Comparison of ENCODE assay signal across 26 cellular contexts in the genomic region with DNA sequence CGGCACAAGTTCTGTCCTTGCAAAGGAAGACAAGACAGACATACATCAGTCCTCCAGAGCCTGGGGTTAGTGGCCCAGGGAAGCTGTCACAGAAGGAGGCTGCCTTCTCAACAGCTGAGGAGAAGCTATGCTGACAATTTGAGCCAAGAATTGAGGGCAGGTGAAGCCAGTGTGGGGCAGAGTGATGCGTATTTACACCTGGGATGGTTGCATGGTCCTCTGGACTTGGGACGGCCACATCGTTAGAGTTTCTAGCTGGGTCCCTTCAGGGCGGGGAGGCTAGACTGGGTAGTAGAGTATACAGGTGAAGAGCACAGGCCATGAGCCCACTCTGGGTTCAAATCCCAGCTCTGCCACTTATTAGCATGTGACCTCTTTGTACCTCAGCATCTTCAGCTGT. TPM values are rescaled to one million over a fixed set of nuclear protein-coding genes. Genes with fewer than 3 reads are reported as not detected.
"Had no signal": no experiment of that assay in that cellular context is flagged by ENCODE, and none has a peak within 500 bp of the region (broad histone marks: within the 10 kb centered on the region; RNA-seq: fewer than 3 reads in every experiment).

No MANE protein-coding gene starts in this region.

- ATAC-seq: SK-N-SH treated with all-trans-retinoic acid at 6 μM for 48 hours, WTC11 had no signal

- DNase-seq: activated CD4-positive, alpha-beta T cell treated with anti-CD3 and anti-CD28 coated beads, Interleukin-2, amount 10 ng/mL, durations not matched to agents 24 days and 14 days; activated CD4-positive, alpha-beta T cell treated with anti-CD3 and anti-CD28 coated beads, Interleukin-2, amount 50 U/mL, for 48 hours; activated CD4-positive, CD25-positive, alpha-beta regulatory T cell treated with anti-CD3 and anti-CD28 coated beads, Interleukin-2, amount 50 U/mL, for 72 hours; activated CD8-positive, alpha-beta memory T cell treated with anti-CD3 and anti-CD28 coated beads, Interleukin-2, amount 10 ng/mL, durations not matched to agents 7 days and 5 days; activated gamma-delta T cell; activated naive CD4-positive, alpha-beta T cell treated with anti-CD3 and anti-CD28 coated beads for 36 hours; activated naive CD8-positive, alpha-beta T cell treated with anti-CD3 and anti-CD28 coated beads, Interleukin-2, amount 10 ng/mL, durations not matched to agents 7 days and 5 days; activated T-cell treated with anti-CD3 and anti-CD28 coated beads, Interleukin-2, amount 50 U/mL, for 24 hours; adrenal gland; MV-4-11; NCI-H1092 treated with DMSO at 0.1 percent for 48 hours; NCI-H1417 treated with DMSO at 0.1 percent for 48 hours; NCI-H1694; NCI-H345; NCI-H510A; NCI-H526 treated with DMSO at 0.1 percent for 48 hours; SHP77; SW 1271 had no signal

- H3K4me1 ChIP-seq: adrenal gland, Peyer's patch, SJSA1 had no signal

- H3K27me3 ChIP-seq: MG63, Peyer's patch had no signal

- H3K4me3 ChIP-seq: adrenal gland, MG63, Peyer's patch, SJSA1 had no signal

- H3K27ac ChIP-seq: adrenal gland, KMS-11, Peyer's patch, SJSA1 had no signal

- H3K9me3 ChIP-seq: adrenal gland, MG63, Peyer's patch, SJSA1 had no signal

- H3K36me3 ChIP-seq: adrenal gland, MG63, Peyer's patch, SJSA1 had no signal

RNA-seq across cellular contexts. Expression of gene KRT85, which starts 16.5 kb away (rescaled TPM):
- total RNA-seq: activated CD4-positive, alpha-beta T cell treated with anti-CD3 and anti-CD28 coated beads, Interleukin-2, amount 10 ng/mL, durations not matched to agents 24 days and 14 days; activated CD8-positive, alpha-beta memory T cell treated with anti-CD3 and anti-CD28 coated beads, Interleukin-2, amount 10 ng/mL, durations not matched to agents 7 days and 5 days; activated naive CD4-positive, alpha-beta T cell treated with anti-CD3 and anti-CD28 coated beads for 36 hours; activated naive CD8-positive, alpha-beta T cell treated with anti-CD3 and anti-CD28 coated beads, Interleukin-2, amount 10 ng/mL, durations not matched to agents 7 days and 5 days; activated T-helper 1 cell treated with anti-CD3 and anti-CD28 coated beads, Interleukin-12 subunit alpha, Interleukin-12 subunit beta, Interleukin-2, Interleukin-4 antibody, amounts not matched to agents 30 ng/mL and 10 ng/mL and 1 ng/mL, durations not matched to agents 14 hours and 24 hours and 36 hours; adrenal gland; Peyer's patch; SJSA1; T-helper 1 cell treated with Interleukin-12 subunit alpha and Interleukin-12 subunit beta and Interleukin-4 antibody, amounts not matched to agents 30 ng/mL and 1 ng/mL, for 36 hours; WTC11 had no signal
- polyA plus RNA-seq: adrenal gland had no signal

RNA-seq across cellular contexts. Expression of gene KRT83, which starts 29.6 kb away (rescaled TPM):
- total RNA-seq: activated CD4-positive, alpha-beta T cell treated with anti-CD3 and anti-CD28 coated beads, Interleukin-2, amount 10 ng/mL, durations not matched to agents 24 days and 14 days; activated CD8-positive, alpha-beta memory T cell treated with anti-CD3 and anti-CD28 coated beads, Interleukin-2, amount 10 ng/mL, durations not matched to agents 7 days and 5 days; activated naive CD4-positive, alpha-beta T cell treated with anti-CD3 and anti-CD28 coated beads for 36 hours; activated naive CD8-positive, alpha-beta T cell treated with anti-CD3 and anti-CD28 coated beads, Interleukin-2, amount 10 ng/mL, durations not matched to agents 7 days and 5 days; activated T-helper 1 cell treated with anti-CD3 and anti-CD28 coated beads, Interleukin-12 subunit alpha, Interleukin-12 subunit beta, Interleukin-2, Interleukin-4 antibody, amounts not matched to agents 30 ng/mL and 10 ng/mL and 1 ng/mL, durations not matched to agents 14 hours and 24 hours and 36 hours; adrenal gland; Peyer's patch; SJSA1; T-helper 1 cell treated with Interleukin-12 subunit alpha and Interleukin-12 subunit beta and Interleukin-4 antibody, amounts not matched to agents 30 ng/mL and 1 ng/mL, for 36 hours; WTC11 had no signal
- polyA plus RNA-seq: adrenal gland had no signal

RNA-seq across cellular contexts. Expression of gene KRT84, which starts 34.7 kb away (rescaled TPM):
- total RNA-seq: activated CD4-positive, alpha-beta T cell treated with anti-CD3 and anti-CD28 coated beads, Interleukin-2, amount 10 ng/mL, durations not matched to agents 24 days and 14 days; activated CD8-positive, alpha-beta memory T cell treated with anti-CD3 and anti-CD28 coated beads, Interleukin-2, amount 10 ng/mL, durations not matched to agents 7 days and 5 days; activated naive CD4-positive, alpha-beta T cell treated with anti-CD3 and anti-CD28 coated beads for 36 hours; activated naive CD8-positive, alpha-beta T cell treated with anti-CD3 and anti-CD28 coated beads, Interleukin-2, amount 10 ng/mL, durations not matched to agents 7 days and 5 days; activated T-helper 1 cell treated with anti-CD3 and anti-CD28 coated beads, Interleukin-12 subunit alpha, Interleukin-12 subunit beta, Interleukin-2, Interleukin-4 antibody, amounts not matched to agents 30 ng/mL and 10 ng/mL and 1 ng/mL, durations not matched to agents 14 hours and 24 hours and 36 hours; adrenal gland; Peyer's patch; SJSA1; T-helper 1 cell treated with Interleukin-12 subunit alpha and Interleukin-12 subunit beta and Interleukin-4 antibody, amounts not matched to agents 30 ng/mL and 1 ng/mL, for 36 hours; WTC11 had no signal
- polyA plus RNA-seq: adrenal gland had no signal

RNA-seq across cellular contexts. Expression of gene KRT82, which starts 55.3 kb away (rescaled TPM):
- total RNA-seq: activated CD4-positive, alpha-beta T cell treated with anti-CD3 and anti-CD28 coated beads, Interleukin-2, amount 10 ng/mL, durations not matched to agents 24 days and 14 days; activated CD8-positive, alpha-beta memory T cell treated with anti-CD3 and anti-CD28 coated beads, Interleukin-2, amount 10 ng/mL, durations not matched to agents 7 days and 5 days; activated naive CD4-positive, alpha-beta T cell treated with anti-CD3 and anti-CD28 coated beads for 36 hours; activated naive CD8-positive, alpha-beta T cell treated with anti-CD3 and anti-CD28 coated beads, Interleukin-2, amount 10 ng/mL, durations not matched to agents 7 days and 5 days; activated T-helper 1 cell treated with anti-CD3 and anti-CD28 coated beads, Interleukin-12 subunit alpha, Interleukin-12 subunit beta, Interleukin-2, Interleukin-4 antibody, amounts not matched to agents 30 ng/mL and 10 ng/mL and 1 ng/mL, durations not matched to agents 14 hours and 24 hours and 36 hours; adrenal gland; Peyer's patch; SJSA1; T-helper 1 cell treated with Interleukin-12 subunit alpha and Interleukin-12 subunit beta and Interleukin-4 antibody, amounts not matched to agents 30 ng/mL and 1 ng/mL, for 36 hours; WTC11 had no signal
- polyA plus RNA-seq: adrenal gland had no signal

RNA-seq across cellular contexts. Expression of gene KRT81, which starts 59.5 kb away (rescaled TPM):
- total RNA-seq: activated CD4-positive, alpha-beta T cell treated with anti-CD3 and anti-CD28 coated beads, Interleukin-2, amount 10 ng/mL, durations not matched to agents 24 days and 14 days; activated naive CD4-positive, alpha-beta T cell treated with anti-CD3 and anti-CD28 coated beads for 36 hours; activated naive CD8-positive, alpha-beta T cell treated with anti-CD3 and anti-CD28 coated beads, Interleukin-2, amount 10 ng/mL, durations not matched to agents 7 days and 5 days; activated T-helper 1 cell treated with anti-CD3 and anti-CD28 coated beads, Interleukin-12 subunit alpha, Interleukin-12 subunit beta, Interleukin-2, Interleukin-4 antibody, amounts not matched to agents 30 ng/mL and 10 ng/mL and 1 ng/mL, durations not matched to agents 14 hours and 24 hours and 36 hours; Peyer's patch; T-helper 1 cell treated with Interleukin-12 subunit alpha and Interleukin-12 subunit beta and Interleukin-4 antibody, amounts not matched to agents 30 ng/mL and 1 ng/mL, for 36 hours had no signal
- polyA plus RNA-seq: adrenal gland had no signal
